Comparison of ENCODE assay signal across 8 cellular contexts in genomic region chr17:7237761-7238417, GRCh38. TPM values are rescaled to one million over a fixed set of nuclear protein-coding genes. Genes with fewer than 3 reads are reported as not detected.
DNase-seq lines count a peak whose midpoint lies in the region; ATAC-seq and TF ChIP-seq lines count a peak whose summit lies in the region.

No MANE protein-coding gene starts in this region.

- H3K27ac ChIP-seq in BLaER1 = peak overlapping the region; percentile 95
- peak overlapping the region; percentile 82 to 85 for H3K27ac ChIP-seq in ovary
- peak overlapping the region; percentile 91 to 98 for H3K27ac ChIP-seq in tibial artery

- H3K9me3 ChIP-seq in BLaER1 = no peaks in the 10 kb centered on the region
- no peaks in the 10 kb centered on the region for H3K9me3 ChIP-seq in ovary
- H3K9me3 ChIP-seq in tibial artery = no peaks in the 10 kb centered on the region

- POLR2A ChIA-PET in HEK293T (lab: Yijun Ruan, JAX) = interaction anchor here (1.1 to 9.7 kb wide), 4 partner anchors 12 to 71 kb away, joined by 3 to 166 read pairs (median 32); partner anchors contain the start of genes ACADVL, CTDNEP1, DLG4 and ELP5

- H3K4me2 ChIP-seq in BLaER1 = peak overlapping the region; percentile 88

- TF ChIP-seq CTCF in ovary (IDR thresholded peaks at IDR 0.05) (no peak), tibial artery (IDR thresholded peaks at IDR 0.05) (no peak)

- intact Hi-C loops in head of caudate nucleus (cut with DNase I) = no loop called here
- intact Hi-C loops in ovary (cut with DNase I) = no loop called here
- intact Hi-C loops in tibial artery (cut with DNase I; ENCODE audit: low total_unique reads) = no loop called here

- TF ChIP-seq POLR2A in ovary (IDR thresholded peaks at IDR 0.05) = no peak

- H3K4me3 ChIP-seq in BLaER1 = peak overlapping the region; percentile 92
- H3K4me3 ChIP-seq in ovary = peak overlapping the region; percentile 99
- peak overlapping the region; percentile 87 to 99 for H3K4me3 ChIP-seq in tibial artery

- H3K9ac ChIP-seq in BLaER1 = peak overlapping the region; percentile 94

- no peak for TF ChIP-seq EP300 in ovary (IDR thresholded peaks at IDR 0.05)

- in situ Hi-C loops in SK-MEL-5 (cut with HindIII; ENCODE audit: low pct_unique_long_range_greater_than_20kb, low sequenced_read_pairs) = no loop called here

- H4K20me1 ChIP-seq in BLaER1 = peaks cover 42% of the 10 kb centered on the region

- no peak for ATAC-seq in HG03439 (IDR thresholded peaks at IDR 0.05; ENCODE audit: unreplicated experiment)

- WGBS in ovary, 3 donors = 0 to 2% (median 1%) methylated on average over 39 to 72 of the region's 73 CpGs

- H3K27me3 ChIP-seq in BLaER1 (no peaks in the 10 kb centered on the region), ovary (no peaks in the 10 kb centered on the region), tibial artery (no peaks in the 10 kb centered on the region)

- peaks cover 57% of the 10 kb centered on the region for H3K4me1 ChIP-seq in BLaER1
- peaks cover 9% of the 10 kb centered on the region for H3K4me1 ChIP-seq in ovary (ENCODE audit: insufficient read depth)
- peaks cover 0 to 53% (median 40%) of the 10 kb centered on the region in 4 donors for H3K4me1 ChIP-seq in tibial artery

- CTCF ChIA-PET in HEK293T (lab: Yijun Ruan, JAX) = no interaction called here

- peaks cover 40% of the 10 kb centered on the region for H3K36me3 ChIP-seq in BLaER1
- no peaks in the 10 kb centered on the region for H3K36me3 ChIP-seq in ovary
- H3K36me3 ChIP-seq in tibial artery = peaks cover 12 to 29% (median 24%) of the 10 kb centered on the region in 3 donors

- peak; percentile 38 for DNase-seq in HEK293T (ENCODE audit: extremely low spot score)
- peak; percentile 82 for DNase-seq in SK-MEL-5 (ENCODE audit: low read depth, low spot score)
- peak; percentile 86 for DNase-seq in activated naive CD4-positive, alpha-beta T cell treated with anti-CD3 and anti-CD28 coated beads, Interleukin-2, amount 50 U/mL, for 16 hours
- peak in 41 of 42 donors; percentile 55 to 90 (median 77) for DNase-seq in head of caudate nucleus
- DNase-seq in ovary = peak; percentile 85 to 92 (median 90)
- DNase-seq in tibial artery = peak; percentile 77 to 90

TF ChIP-seq in HEK293T, 16 proteins besides CTCF, POLR2A, EP300 and RAD21:
- no peak for TF ChIP-seq BHLHE40 (IDR thresholded peaks at IDR 0.05; ENCODE audit: borderline replicate concordance)
- no peak for TF ChIP-seq HDGF (IDR thresholded peaks at IDR 0.05; ENCODE audit: borderline replicate concordance)
- TF ChIP-seq SUZ12 (IDR thresholded peaks at IDR 0.05) = no peak
- no peak for TF ChIP-seq NFRKB (IDR thresholded peaks at IDR 0.05)
- no peak for TF ChIP-seq FOXK2 (IDR thresholded peaks at IDR 0.05)
- TF ChIP-seq TARDBP (IDR thresholded peaks at IDR 0.05) = no peak
- no peak for TF ChIP-seq FOXM1 (IDR thresholded peaks at IDR 0.05; ENCODE audit: borderline replicate concordance)
- TF ChIP-seq PKNOX1 (IDR thresholded peaks at IDR 0.05) = no peak

RNA-seq across cellular contexts. Expression of gene PHF23, which starts 1.4 kb away (rescaled TPM):
- 69.0 and 81.3 TPM in 2 replicates for total RNA-seq in SK-MEL-5 (2014; rRNA removed; shearing (Covaris generic))
- 73.5 and 76.9 TPM in 2 replicates for polyA plus RNA-seq in SK-MEL-5 (2015; cell fraction: cytosol; rRNA removed)
- polyA plus RNA-seq in SK-MEL-5 (2015; cell fraction: nucleus; rRNA removed) = 31.9 and 70.5 TPM in 2 replicates
- total RNA-seq in ovary = 10 to 100 TPM; 19.4 to 57.7 (median 41.0) TPM
- 10 to 100 TPM; 23.3 to 42.5 TPM for polyA plus RNA-seq in ovary

RNA-seq across cellular contexts. Expression of gene DVL2, which starts 3.6 kb away (rescaled TPM):
- 86.9 and 91.5 TPM in 2 replicates for total RNA-seq in SK-MEL-5 (2014; rRNA removed; shearing (Covaris generic))
- 57.4 and 71.1 TPM in 2 replicates for polyA plus RNA-seq in SK-MEL-5 (2015; cell fraction: cytosol; rRNA removed)
- polyA plus RNA-seq in SK-MEL-5 (2015; cell fraction: nucleus; rRNA removed) = 141 and 181 TPM in 2 replicates
- total RNA-seq in ovary = 10 to 100 TPM; 36.9 to 80.6 (median 61.3) TPM
- 10 to 100 TPM in 1 of 2 donors, 1 to 10 TPM in 1; 8.2 to 49.0 TPM for polyA plus RNA-seq in ovary

RNA-seq across cellular contexts. Expression of gene GABARAP, which starts 4.4 kb away (rescaled TPM):
- 237 and 305 TPM in 2 replicates for total RNA-seq in SK-MEL-5 (2014; rRNA removed; shearing (Covaris generic))
- 760 and 1,106 TPM in 2 replicates for polyA plus RNA-seq in SK-MEL-5 (2015; cell fraction: cytosol; rRNA removed)
- polyA plus RNA-seq in SK-MEL-5 (2015; cell fraction: nucleus; rRNA removed) = 108 and 115 TPM in 2 replicates
- 1,000 to 10,000 TPM in 1 of 7 donors, 100 to 1,000 TPM in 6; 526 to 1,303 (median 619) TPM for total RNA-seq in ovary
- polyA plus RNA-seq in ovary = 1,000 to 10,000 TPM in 1 of 2 donors, 100 to 1,000 TPM in 1; 763 to 1,518 TPM

RNA-seq across cellular contexts. Expression of gene CTDNEP1, which starts 13.6 kb away (rescaled TPM):
- total RNA-seq in SK-MEL-5 (2014; rRNA removed; shearing (Covaris generic)) = 26.9 and 29.2 TPM in 2 replicates
- polyA plus RNA-seq in SK-MEL-5 (2015; cell fraction: cytosol; rRNA removed) = 161 and 163 TPM in 2 replicates
- polyA plus RNA-seq in SK-MEL-5 (2015; cell fraction: nucleus; rRNA removed) = 67.0 and 87.4 TPM in 2 replicates
- total RNA-seq in ovary = 100 to 1,000 TPM in 5 of 7 donors, 10 to 100 TPM in 2; 42.3 to 136 (median 123) TPM
- polyA plus RNA-seq in ovary = 100 to 1,000 TPM in 1 of 2 donors, 10 to 100 TPM in 1; 82.5 to 256 TPM

RNA-seq across cellular contexts. Expression of gene ELP5, which starts 14.1 kb away (rescaled TPM):
- 43.8 and 58.7 TPM in 2 replicates for total RNA-seq in SK-MEL-5 (2014; rRNA removed; shearing (Covaris generic))
- polyA plus RNA-seq in SK-MEL-5 (2015; cell fraction: cytosol; rRNA removed) = 57.6 and 67.2 TPM in 2 replicates
- polyA plus RNA-seq in SK-MEL-5 (2015; cell fraction: nucleus; rRNA removed) = 63.5 and 80.9 TPM in 2 replicates
- total RNA-seq in ovary = 10 to 100 TPM; 18.7 to 55.7 (median 40.6) TPM
- polyA plus RNA-seq in ovary = 10 to 100 TPM; 35.1 to 56.0 TPM

Comparison
In these comparisons a context has a peak if more than half of its experiments do, and no peak if none do; other contexts are left out.
1. DNase-seq: peak in every context shown above with its lines; median percentile 90 in ovary; 86 in activated naive CD4-positive, alpha-beta T cell treated with anti-CD3 and anti-CD28 coated beads, Interleukin-2, amount 50 U/mL, for 16 hours; 84 in tibial artery; 82 in SK-MEL-5; 77 in head of caudate nucleus; 38 in HEK293T.